ENCODE assay signal across 20 cellular contexts in genomic region chr4:32519060-32519459, GRCh38.
DNase-seq lines count a peak whose midpoint lies in the region; ATAC-seq, FAIRE-seq and TF ChIP-seq lines count a peak whose summit lies in the region.
"Had no signal": no experiment of that assay in that cellular context is flagged by ENCODE, and none has a peak within 500 bp of the region (broad histone marks: within the 10 kb centered on the region; RNA-seq: fewer than 3 reads in every experiment).

No MANE protein-coding gene starts in this region.

- in situ Hi-C loops in GM12878 (cut with MboI): no loop called here

- H3K9me3 Mint-ChIP-seq in stimulated activated naive CD8-positive, alpha-beta T cell treated with anti-CD3 and anti-CD28 coated beads, Interleukin-15, amount 100 ng/mL, for 72 hours: peaks cover 0 to 5% of the 10 kb centered on the region in 2 donors
- H3K9me3 Mint-ChIP-seq: stimulated activated memory B cell treated with anti-CD40 and anti-IgM and Interleukin-4, amounts not matched to agents 10 μg/mL and 1 μg/mL and 100 μg/mL, for 72 hours had no signal

- H3K4me2 ChIP-seq in BLaER1 (peak overlapping the region; percentile 61), GM12878 (ENCODE audit: control insufficient read depth, insufficient read depth) (no peak overlapping the region)

- no peak for TF ChIP-seq RAD21 in GM12878 (IDR thresholded peaks at IDR 0.05; ENCODE audit: insufficient read depth, low read depth, low read length)

- no peak for TF ChIP-seq CTCF in GM12878 (IDR thresholded peaks at IDR 0.05 in 2 of 3, conservative IDR thresholded peaks at IDR 0.05 in 1 of 3; ENCODE audit: control insufficient read depth in 2 of 3, extremely low read depth in 1 of 3, insufficient read depth in 1 of 3, low read depth in 3 of 3, low read length in 3 of 3)

- H3K27me3 ChIP-seq in BLaER1 (no peaks in the 10 kb centered on the region), GM12878 (replicated peaks in 1 of 2; ENCODE audit: control insufficient read depth in 2 of 2, insufficient read depth in 2 of 2, low read length in 1 of 2) (no peaks in the 10 kb centered on the region)
- H3K27me3 ChIP-seq: adrenal gland, gastrocnemius medialis, right atrium auricular region had no signal

- H3K9me3 ChIP-seq in BLaER1: no peaks in the 10 kb centered on the region
- H3K9me3 ChIP-seq in GM12878 (replicated peaks; ENCODE audit: control insufficient read depth, insufficient read depth, low read length): no peaks in the 10 kb centered on the region; the same call in 2 of the 3 replicates
- H3K9me3 ChIP-seq: gastrocnemius medialis, right atrium auricular region had no signal

- no peak overlapping the region for H2AFZ ChIP-seq in GM12878 (ENCODE audit: control insufficient read depth, low read depth, low read length)

- RAD21 ChIA-PET in GM12878 (lab: Charles Lee; ENCODE audit: unreplicated experiment): interaction anchor here (0.9 to 1.5 kb wide), 4 partner anchors 33 to 82 kb away, joined by 3 to 5 read pairs (median 3); no protein-coding TSS in a partner anchor

- H3K4me1 ChIP-seq in BLaER1 (peaks cover 9% of the 10 kb centered on the region), GM12878 (ENCODE audit: control insufficient read depth, insufficient read depth, low read length) (no peaks in the 10 kb centered on the region)
- H3K4me1 ChIP-seq: adrenal gland, gastrocnemius medialis, right atrium auricular region had no signal

- SMC1A ChIA-PET in GM12878 (lab: Charles Lee; ENCODE audit: uncharacterized antibody, unreplicated experiment): interaction anchor here (0.9 to 1.4 kb wide), 4 partner anchors 9 to 54 kb away, joined by 3 to 5 read pairs (median 4); no protein-coding TSS in a partner anchor

- TF ChIP-seq EP300 in GM12878 (IDR thresholded peaks at IDR 0.05; ENCODE audit: borderline replicate concordance in 1 of 2, control insufficient read depth in 1 of 2, low read depth in 2 of 2, low read length in 2 of 2): no peak

- no peak overlapping the region for H3K9ac ChIP-seq in BLaER1
- no peak overlapping the region for H3K9ac ChIP-seq in GM12878 (ENCODE audit: control insufficient read depth, insufficient read depth, low read length)

- no peaks in the 10 kb centered on the region for H3K4me1 Mint-ChIP-seq in stimulated activated naive CD8-positive, alpha-beta T cell treated with anti-CD3 and anti-CD28 coated beads, Interleukin-15, amount 100 ng/mL, for 72 hours
- H3K4me1 Mint-ChIP-seq: stimulated activated memory B cell treated with anti-CD40 and anti-IgM and Interleukin-4, amounts not matched to agents 10 μg/mL and 1 μg/mL and 100 μg/mL, for 72 hours had no signal

- no peak overlapping the region for H3K4me3 Mint-ChIP-seq in stimulated activated naive CD8-positive, alpha-beta T cell treated with anti-CD3 and anti-CD28 coated beads, Interleukin-15, amount 100 ng/mL, for 72 hours
- H3K4me3 Mint-ChIP-seq: stimulated activated memory B cell treated with anti-CD40 and anti-IgM and Interleukin-4, amounts not matched to agents 10 μg/mL and 1 μg/mL and 100 μg/mL, for 72 hours; T-helper 1 cell treated with Interleukin-12 subunit alpha and Interleukin-12 subunit beta and Interleukin-4 antibody, amounts not matched to agents 30 μg/mL and 1 μg/mL, for 36 hours had no signal

- H3K4me3 ChIP-seq in BLaER1 (no peak overlapping the region), GM12878 (no peak overlapping the region)
- H3K4me3 ChIP-seq: adrenal gland, gastrocnemius medialis, right atrium auricular region had no signal

- H4K20me1 ChIP-seq in BLaER1: no peaks in the 10 kb centered on the region
- no peaks in the 10 kb centered on the region for H4K20me1 ChIP-seq in GM12878 (ENCODE audit: control insufficient read depth, insufficient read depth)

- no peak for TF ChIP-seq POLR2A in GM12878 (IDR thresholded peaks at IDR 0.05; ENCODE audit: low read depth, low read length)

- POLR2A ChIA-PET in GM12878 (lab: Charles Lee): no interaction called here

- H3K36me3 ChIP-seq in BLaER1 (no peaks in the 10 kb centered on the region), GM12878 (ENCODE audit: control insufficient read depth in 2 of 2, insufficient read depth in 2 of 2, low read length in 1 of 2) (no peaks in the 10 kb centered on the region)
- H3K36me3 ChIP-seq: adrenal gland, gastrocnemius medialis, right atrium auricular region had no signal

- ATAC-seq in GM12878: peak; percentile 84
- ATAC-seq in stimulated activated naive CD8-positive, alpha-beta T cell treated with anti-CD3 and anti-CD28 coated beads, Interleukin-15, amount 100 ng/mL, for 72 hours: no peak
- no peak for ATAC-seq in GM21423 (IDR thresholded peaks at IDR 0.05; ENCODE audit: unreplicated experiment)
- ATAC-seq: gastrocnemius medialis; stimulated activated memory B cell treated with anti-CD40 and anti-IgM and Interleukin-4, amounts not matched to agents 10 μg/mL and 1 μg/mL and 100 μg/mL, for 72 hours had no signal

- H3K27ac ChIP-seq in BLaER1: no peak overlapping the region
- H3K27ac ChIP-seq in GM12878 (ENCODE audit: control insufficient read depth, insufficient read depth): no peak overlapping the region
- H3K27ac ChIP-seq: adrenal gland, gastrocnemius medialis, right atrium auricular region had no signal

- DNase-seq in NCI-H446 treated with DMSO at 0.1 percent for 48 hours (lab: John Stamatoyannopoulos, UW): peak; percentile 23
- no peak for DNase-seq in GM12878 (ENCODE audit: low read depth, low spot score)
- DNase-seq in left kidney (ENCODE audit: low read depth, low spot score): peak; percentile 47
- no peak for DNase-seq in NCI-H1436 treated with DMSO at 0.1 percent for 48 hours (lab: John Stamatoyannopoulos, UW)
- DNase-seq in dedifferentiated amniotic fluid mesenchymal stem cell (ENCODE audit: extremely low spot score): no peak
- DNase-seq in stimulated activated naive CD8-positive, alpha-beta T cell treated with anti-CD3 and anti-CD28 coated beads, Interleukin-15, amount 100 ng/mL, for 72 hours: no peak
- DNase-seq: activated CD4-positive, alpha-beta T cell treated with anti-CD3 and anti-CD28 coated beads for 4 hours; activated T-cell treated with anti-CD3 and anti-CD28 coated beads, Interleukin-2, amount 50 U/mL, for 1 hour; adrenal gland; DND-41; gastrocnemius medialis; NCI-H1417 treated with DMSO at 0.1 percent for 48 hours; stimulated activated CD4-positive, alpha-beta T cell treated with anti-CD3 and anti-CD28 coated beads, Interleukin-4, amount 100 ng/mL, for 4 hours had no signal

- CTCF ChIA-PET in GM12878 (lab: Yijun Ruan, JAX): no interaction called here

- no peak overlapping the region for H3K27ac Mint-ChIP-seq in stimulated activated naive CD8-positive, alpha-beta T cell treated with anti-CD3 and anti-CD28 coated beads, Interleukin-15, amount 100 ng/mL, for 72 hours
- H3K27ac Mint-ChIP-seq: stimulated activated memory B cell treated with anti-CD40 and anti-IgM and Interleukin-4, amounts not matched to agents 10 μg/mL and 1 μg/mL and 100 μg/mL, for 72 hours; T-helper 1 cell treated with Interleukin-12 subunit alpha and Interleukin-12 subunit beta and Interleukin-4 antibody, amounts not matched to agents 30 μg/mL and 1 μg/mL, for 36 hours had no signal

- FAIRE-seq in GM12878 (lab: Jason Lieb, UNC): no peak
- FAIRE-seq: GM12891, keratinocyte had no signal

- intact Hi-C loops in GM12878 (cut with micrococcal nuclease; ENCODE audit: unreplicated experiment): no loop called here

- H3K27me3 Mint-ChIP-seq in stimulated activated naive CD8-positive, alpha-beta T cell treated with anti-CD3 and anti-CD28 coated beads, Interleukin-15, amount 100 ng/mL, for 72 hours: no peaks in the 10 kb centered on the region
- H3K27me3 Mint-ChIP-seq: stimulated activated memory B cell treated with anti-CD40 and anti-IgM and Interleukin-4, amounts not matched to agents 10 μg/mL and 1 μg/mL and 100 μg/mL, for 72 hours had no signal

- H3K79me2 ChIP-seq in GM12878 (ENCODE audit: control insufficient read depth, insufficient read depth, low read length): no peaks in the 10 kb centered on the region

- WGBS in GM12878 (ENCODE audit: insufficient coverage, insufficient replicate concordance, low lambda C conversion rate, missing lambda C conversion rate): 32% methylated on average over 6 of the region's 6 CpGs

- no TSS peak for BruUV-seq in GM12878 (replicated peaks; lab: Mats Ljungman, UMichigan)

TF ChIP-seq in GM12878, 131 proteins besides CTCF, POLR2A, EP300 and RAD21:
- TF ChIP-seq MYC (IDR thresholded peaks at IDR 0.05; ENCODE audit: insufficient read depth, insufficient read length, insufficient replicate concordance, low read length, severe bottlenecking) (no peak), MEF2B (IDR thresholded peaks at IDR 0.05; ENCODE audit: partially characterized antibody, poor library complexity, severe bottlenecking) (peak; percentile 27), FOXM1 (IDR thresholded peaks at IDR 0.05; ENCODE audit: low read depth, low read length) (no peak), EED (IDR thresholded peaks at IDR 0.05; ENCODE audit: low read depth) (no peak), ATF7 (IDR thresholded peaks at IDR 0.05; ENCODE audit: low read depth) (0 out of 2 replicates have a peak, but pooled peaks have one; percentile 36), SMARCA5 (IDR thresholded peaks at IDR 0.05) (no peak), IKZF2 (IDR thresholded peaks at IDR 0.05) (peak in 1 of 2 experiments; percentile 19; a peak in 1 of 4 replicates), RELB (IDR thresholded peaks at IDR 0.05; ENCODE audit: low read depth) (0 out of 2 replicates have a peak, but pooled peaks have one; percentile 21)

Comparison
In these comparisons a context has a peak if more than half of its experiments do, and no peak if none do; other contexts are left out.
1. DNase-seq: peak in NCI-H446 treated with DMSO at 0.1 percent for 48 hours (single experiment) and left kidney (single experiment); none in GM12878 (single experiment), NCI-H1436 treated with DMSO at 0.1 percent for 48 hours (single experiment), dedifferentiated amniotic fluid mesenchymal stem cell (single experiment) and stimulated activated naive CD8-positive, alpha-beta T cell treated with anti-CD3 and anti-CD28 coated beads, Interleukin-15, amount 100 ng/mL, for 72 hours (0 of 2).